ENCODE assay signal across 10 cellular contexts in the genomic region with DNA sequence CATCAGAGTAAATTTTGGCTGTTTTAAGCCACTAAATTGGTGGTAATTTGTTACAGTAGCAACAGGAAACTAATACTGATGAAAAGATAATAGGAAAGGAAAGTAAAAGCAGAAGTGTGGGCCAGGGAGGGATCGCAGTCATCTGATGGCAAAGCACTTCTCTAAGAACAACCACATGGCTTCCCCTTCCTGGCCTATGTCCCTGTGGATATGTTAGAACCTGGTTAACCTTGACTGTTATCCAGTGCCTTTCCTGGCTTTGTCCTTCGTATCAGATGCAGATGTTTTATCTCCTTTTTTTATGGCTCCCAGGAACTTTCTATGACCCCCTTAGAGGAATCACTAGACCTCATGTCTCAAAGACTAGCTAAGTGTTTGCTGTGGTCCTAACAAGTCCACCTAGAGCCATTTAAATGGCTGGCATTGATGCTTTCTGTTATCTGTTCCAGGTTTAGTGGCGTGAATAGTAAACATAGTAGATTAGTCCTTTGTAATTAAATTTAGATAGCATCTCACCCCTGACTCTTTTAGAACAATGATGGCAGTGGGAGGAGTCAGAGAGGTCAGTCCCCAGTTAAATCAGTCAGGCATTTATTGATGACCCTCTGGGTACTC.
DNase-seq lines count a peak whose midpoint lies in the region; ATAC-seq and TF ChIP-seq lines count a peak whose summit lies in the region.
"Had no signal": no experiment of that assay in that cellular context is flagged by ENCODE, and none has a peak within 500 bp of the region (broad histone marks: within the 10 kb centered on the region; RNA-seq: fewer than 3 reads in every experiment).

No MANE protein-coding gene starts in this region.

- H3K9me3 Mint-ChIP-seq in activated naive CD4-positive, alpha-beta T cell treated with anti-CD3 and anti-CD28 coated beads for 36 hours = no peaks in the 10 kb centered on the region
- H3K9me3 Mint-ChIP-seq in nephron progenitor cell = no peaks in the 10 kb centered on the region

- intact Hi-C loops in activated naive CD4-positive, alpha-beta T cell treated with anti-CD3 and anti-CD28 coated beads for 36 hours (cut with micrococcal nuclease) = no loop called here

- peaks cover 12% of the 10 kb centered on the region for H3K4me1 Mint-ChIP-seq in activated naive CD4-positive, alpha-beta T cell treated with anti-CD3 and anti-CD28 coated beads for 36 hours (ENCODE audit: low read depth)
- H3K4me1 Mint-ChIP-seq in nephron progenitor cell = peaks cover 42% of the 10 kb centered on the region

- H3K4me3 Mint-ChIP-seq in activated naive CD4-positive, alpha-beta T cell treated with anti-CD3 and anti-CD28 coated beads for 36 hours = no peak overlapping the region
- H3K4me3 Mint-ChIP-seq in nephron progenitor cell = no peak overlapping the region

- no peaks in the 10 kb centered on the region for H3K27me3 Mint-ChIP-seq in activated naive CD4-positive, alpha-beta T cell treated with anti-CD3 and anti-CD28 coated beads for 36 hours (ENCODE audit: low read depth)
- no peaks in the 10 kb centered on the region for H3K27me3 Mint-ChIP-seq in nephron progenitor cell (ENCODE audit: low read depth, poor library complexity)

- no peaks in the 10 kb centered on the region for H3K36me3 Mint-ChIP-seq in activated naive CD4-positive, alpha-beta T cell treated with anti-CD3 and anti-CD28 coated beads for 36 hours (ENCODE audit: low read depth)
- H3K36me3 Mint-ChIP-seq in nephron progenitor cell (ENCODE audit: low read depth) = no peaks in the 10 kb centered on the region

- peak; percentile 29 for DNase-seq in activated naive CD4-positive, alpha-beta T cell treated with Interleukin-2 at 50 U/mL for 16 hours
- DNase-seq in activated naive CD4-positive, alpha-beta T cell treated with anti-CD3 and anti-CD28 coated beads for 36 hours = no peak
- peak; percentile 2 for DNase-seq in T-helper 22 cell (ENCODE audit: low read depth)
- DNase-seq in nephron progenitor cell = no peak
- DNase-seq in NCI-H1048 (lab: John Stamatoyannopoulos, UW) = no peak
- DNase-seq in GM03348 (ENCODE audit: low spot score) = no peak
- DNase-seq: mesenchymal stem cell; stimulated activated CD4-positive, alpha-beta T cell treated with anti-CD3 and anti-CD28 coated beads, Interleukin-2, amount 100 ng/mL, for 48 hours had no signal

- peak; percentile 85 for ATAC-seq in HG02938 (IDR thresholded peaks at IDR 0.05; ENCODE audit: unreplicated experiment)
- ATAC-seq in HG03280 (IDR thresholded peaks at IDR 0.05; ENCODE audit: unreplicated experiment) = no peak

- CTCF ChIA-PET in activated naive CD4-positive, alpha-beta T cell treated with anti-CD3 and anti-CD28 coated beads for 36 hours (lab: Charles Lee) = no interaction called here

- TF ChIP-seq CTCF in nephron progenitor cell (IDR thresholded peaks at IDR 0.05) = no peak

- no peak overlapping the region for H3K27ac Mint-ChIP-seq in activated naive CD4-positive, alpha-beta T cell treated with anti-CD3 and anti-CD28 coated beads for 36 hours
- H3K27ac Mint-ChIP-seq in nephron progenitor cell = peak overlapping the region; percentile 37

Comparison
In these comparisons a context has a peak if more than half of its experiments do, and no peak if none do; other contexts are left out.
1. DNase-seq: peak in activated naive CD4-positive, alpha-beta T cell treated with Interleukin-2 at 50 U/mL for 16 hours (single experiment) and T-helper 22 cell (single experiment); none in activated naive CD4-positive, alpha-beta T cell treated with anti-CD3 and anti-CD28 coated beads for 36 hours (single experiment), nephron progenitor cell (single experiment), NCI-H1048 (single experiment) and GM03348 (single experiment).